ENCODE assay signal across 20 cellular contexts in genomic region chr4:83651846-83652245, GRCh38.
DNase-seq lines count a peak whose midpoint lies in the region; ATAC-seq, FAIRE-seq and TF ChIP-seq lines count a peak whose summit lies in the region.
"Had no signal": no experiment of that assay in that cellular context is flagged by ENCODE, and none has a peak within 500 bp of the region (broad histone marks: within the 10 kb centered on the region; RNA-seq: fewer than 3 reads in every experiment).

No MANE protein-coding gene starts in this region.

- peaks cover 9% of the 10 kb centered on the region for H3K27me3 Mint-ChIP-seq in activated CD4-positive, alpha-beta memory T cell treated with anti-CD3 and anti-CD28 coated beads, Interleukin-2, amount 10 ng/mL, durations not matched to agents 7 days and 5 days

- peak; percentile 12 for DNase-seq in GM04504 (ENCODE audit: low read depth)
- DNase-seq in M059J (ENCODE audit: low read depth), result peak; percentile 26
- no peak for DNase-seq in frontal cortex (ENCODE audit: low spot score in 2 of 2)
- DNase-seq in NCI-H226, result no peak
- DNase-seq in upper lobe of right lung, result no peak
- no peak for DNase-seq in activated CD4-positive, alpha-beta memory T cell treated with anti-CD3 and anti-CD28 coated beads, Interleukin-2, amount 10 ng/mL, durations not matched to agents 7 days and 5 days
- DNase-seq: DMS153, DND-41, Kasumi-1, NCI-H1105 treated with DMSO at 0.1 percent for 48 hours, NCI-H146, NCI-H1930, NCI-H526 treated with DMSO at 0.1 percent for 48 hours, Right ventricle myocardium superior, RPMI8226 had no signal

- H3K4me3 ChIP-seq in upper lobe of right lung, result no peak overlapping the region
- H3K4me3 ChIP-seq: K562, SJSA1 had no signal

- ATAC-seq in esophagus mucosa (peak; percentile 28), upper lobe of right lung (no peak)
- ATAC-seq: K562 had no signal

- H3K36me3 ChIP-seq in upper lobe of right lung, result no peaks in the 10 kb centered on the region
- H3K36me3 ChIP-seq: SJSA1 had no signal

- H3K4me1 ChIP-seq in upper lobe of right lung, result no peaks in the 10 kb centered on the region
- H3K4me1 ChIP-seq: SJSA1 had no signal

- no peaks in the 10 kb centered on the region for H3K9me3 ChIP-seq in upper lobe of right lung
- H3K9me3 ChIP-seq: SJSA1 had no signal

- CTCF ChIA-PET in activated CD4-positive, alpha-beta memory T cell treated with anti-CD3 and anti-CD28 coated beads, Interleukin-2, amount 10 ng/mL, durations not matched to agents 7 days and 5 days (lab: Charles Lee), result interaction anchor here (1.0 kb wide), 1 partner anchor 69 kb away, joined by 3 read pairs; no protein-coding TSS in a partner anchor

- FAIRE-seq in frontal cortex (lab: Jason Lieb, UNC), result no peak
- FAIRE-seq: H54, HTR-8/SVneo, K562 had no signal

- H3K27me3 ChIP-seq in upper lobe of right lung, result no peaks in the 10 kb centered on the region
- H3K27me3 ChIP-seq: SJSA1 had no signal

- no peaks in the 10 kb centered on the region for H3K9me3 Mint-ChIP-seq in activated CD4-positive, alpha-beta memory T cell treated with anti-CD3 and anti-CD28 coated beads, Interleukin-2, amount 10 ng/mL, durations not matched to agents 7 days and 5 days

- no peak for TF ChIP-seq CTCF in upper lobe of right lung (IDR thresholded peaks at IDR 0.05)

- POLR2A ChIA-PET in activated CD4-positive, alpha-beta memory T cell treated with anti-CD3 and anti-CD28 coated beads, Interleukin-2, amount 10 ng/mL, durations not matched to agents 7 days and 5 days (lab: Charles Lee), result no interaction called here

- H3K36me3 Mint-ChIP-seq in activated CD4-positive, alpha-beta memory T cell treated with anti-CD3 and anti-CD28 coated beads, Interleukin-2, amount 10 ng/mL, durations not matched to agents 7 days and 5 days (ENCODE audit: low read depth), result no peaks in the 10 kb centered on the region

- H3K4me1 Mint-ChIP-seq in activated CD4-positive, alpha-beta memory T cell treated with anti-CD3 and anti-CD28 coated beads, Interleukin-2, amount 10 ng/mL, durations not matched to agents 7 days and 5 days, result no peaks in the 10 kb centered on the region

- H3K4me3 Mint-ChIP-seq in activated CD4-positive, alpha-beta memory T cell treated with anti-CD3 and anti-CD28 coated beads, Interleukin-2, amount 10 ng/mL, durations not matched to agents 7 days and 5 days, result no peak overlapping the region

- intact Hi-C loops in upper lobe of right lung (cut with DNase I), result no loop called here

- no peak overlapping the region for H3K27ac ChIP-seq in upper lobe of right lung
- H3K27ac ChIP-seq: SJSA1 had no signal

- no peak overlapping the region for H3K27ac Mint-ChIP-seq in activated CD4-positive, alpha-beta memory T cell treated with anti-CD3 and anti-CD28 coated beads, Interleukin-2, amount 10 ng/mL, durations not matched to agents 7 days and 5 days

Comparison
In these comparisons a context has a peak if more than half of its experiments do, and no peak if none do; other contexts are left out.
1. DNase-seq: peak in GM04504 (single experiment) and M059J (single experiment); none in frontal cortex (0 of 2), NCI-H226 (single experiment), upper lobe of right lung (single experiment) and activated CD4-positive, alpha-beta memory T cell treated with anti-CD3 and anti-CD28 coated beads, Interleukin-2, amount 10 ng/mL, durations not matched to agents 7 days and 5 days (single experiment).